2 cellular contexts compared by ENCODE assay signal in the genomic region with DNA sequence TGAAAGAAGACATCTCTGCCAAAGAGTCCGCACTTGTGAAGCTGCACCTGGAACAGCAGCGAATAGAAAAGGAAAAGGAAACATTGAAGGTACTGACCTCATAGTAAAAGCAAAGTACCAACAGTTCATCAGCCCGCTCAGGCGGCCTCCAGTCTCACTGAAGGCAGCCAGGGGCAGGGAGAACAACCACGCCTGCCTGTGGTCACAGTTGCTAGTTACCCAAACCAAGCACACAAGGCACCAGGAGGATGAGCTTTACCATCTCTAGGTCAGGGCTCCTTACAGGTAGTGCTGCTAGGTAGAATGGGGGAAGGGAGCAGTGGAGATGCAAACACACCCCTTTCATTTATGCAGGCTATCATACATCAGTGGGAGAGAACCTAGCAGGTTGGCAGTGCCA.
TF ChIP-seq lines count a peak whose summit lies in the region.

No MANE protein-coding gene starts in this region.

TF ChIP-seq in GM23338, 12 proteins besides CTCF, POLR2A, EP300 and RAD21 (continued from another document):
- no peak for TF ChIP-seq REST (IDR thresholded peaks at IDR 0.05; ENCODE audit: unreplicated experiment)
- TF ChIP-seq STAT1 (IDR thresholded peaks at IDR 0.05; ENCODE audit: unreplicated experiment) = no peak
- TF ChIP-seq, protein P1, sequence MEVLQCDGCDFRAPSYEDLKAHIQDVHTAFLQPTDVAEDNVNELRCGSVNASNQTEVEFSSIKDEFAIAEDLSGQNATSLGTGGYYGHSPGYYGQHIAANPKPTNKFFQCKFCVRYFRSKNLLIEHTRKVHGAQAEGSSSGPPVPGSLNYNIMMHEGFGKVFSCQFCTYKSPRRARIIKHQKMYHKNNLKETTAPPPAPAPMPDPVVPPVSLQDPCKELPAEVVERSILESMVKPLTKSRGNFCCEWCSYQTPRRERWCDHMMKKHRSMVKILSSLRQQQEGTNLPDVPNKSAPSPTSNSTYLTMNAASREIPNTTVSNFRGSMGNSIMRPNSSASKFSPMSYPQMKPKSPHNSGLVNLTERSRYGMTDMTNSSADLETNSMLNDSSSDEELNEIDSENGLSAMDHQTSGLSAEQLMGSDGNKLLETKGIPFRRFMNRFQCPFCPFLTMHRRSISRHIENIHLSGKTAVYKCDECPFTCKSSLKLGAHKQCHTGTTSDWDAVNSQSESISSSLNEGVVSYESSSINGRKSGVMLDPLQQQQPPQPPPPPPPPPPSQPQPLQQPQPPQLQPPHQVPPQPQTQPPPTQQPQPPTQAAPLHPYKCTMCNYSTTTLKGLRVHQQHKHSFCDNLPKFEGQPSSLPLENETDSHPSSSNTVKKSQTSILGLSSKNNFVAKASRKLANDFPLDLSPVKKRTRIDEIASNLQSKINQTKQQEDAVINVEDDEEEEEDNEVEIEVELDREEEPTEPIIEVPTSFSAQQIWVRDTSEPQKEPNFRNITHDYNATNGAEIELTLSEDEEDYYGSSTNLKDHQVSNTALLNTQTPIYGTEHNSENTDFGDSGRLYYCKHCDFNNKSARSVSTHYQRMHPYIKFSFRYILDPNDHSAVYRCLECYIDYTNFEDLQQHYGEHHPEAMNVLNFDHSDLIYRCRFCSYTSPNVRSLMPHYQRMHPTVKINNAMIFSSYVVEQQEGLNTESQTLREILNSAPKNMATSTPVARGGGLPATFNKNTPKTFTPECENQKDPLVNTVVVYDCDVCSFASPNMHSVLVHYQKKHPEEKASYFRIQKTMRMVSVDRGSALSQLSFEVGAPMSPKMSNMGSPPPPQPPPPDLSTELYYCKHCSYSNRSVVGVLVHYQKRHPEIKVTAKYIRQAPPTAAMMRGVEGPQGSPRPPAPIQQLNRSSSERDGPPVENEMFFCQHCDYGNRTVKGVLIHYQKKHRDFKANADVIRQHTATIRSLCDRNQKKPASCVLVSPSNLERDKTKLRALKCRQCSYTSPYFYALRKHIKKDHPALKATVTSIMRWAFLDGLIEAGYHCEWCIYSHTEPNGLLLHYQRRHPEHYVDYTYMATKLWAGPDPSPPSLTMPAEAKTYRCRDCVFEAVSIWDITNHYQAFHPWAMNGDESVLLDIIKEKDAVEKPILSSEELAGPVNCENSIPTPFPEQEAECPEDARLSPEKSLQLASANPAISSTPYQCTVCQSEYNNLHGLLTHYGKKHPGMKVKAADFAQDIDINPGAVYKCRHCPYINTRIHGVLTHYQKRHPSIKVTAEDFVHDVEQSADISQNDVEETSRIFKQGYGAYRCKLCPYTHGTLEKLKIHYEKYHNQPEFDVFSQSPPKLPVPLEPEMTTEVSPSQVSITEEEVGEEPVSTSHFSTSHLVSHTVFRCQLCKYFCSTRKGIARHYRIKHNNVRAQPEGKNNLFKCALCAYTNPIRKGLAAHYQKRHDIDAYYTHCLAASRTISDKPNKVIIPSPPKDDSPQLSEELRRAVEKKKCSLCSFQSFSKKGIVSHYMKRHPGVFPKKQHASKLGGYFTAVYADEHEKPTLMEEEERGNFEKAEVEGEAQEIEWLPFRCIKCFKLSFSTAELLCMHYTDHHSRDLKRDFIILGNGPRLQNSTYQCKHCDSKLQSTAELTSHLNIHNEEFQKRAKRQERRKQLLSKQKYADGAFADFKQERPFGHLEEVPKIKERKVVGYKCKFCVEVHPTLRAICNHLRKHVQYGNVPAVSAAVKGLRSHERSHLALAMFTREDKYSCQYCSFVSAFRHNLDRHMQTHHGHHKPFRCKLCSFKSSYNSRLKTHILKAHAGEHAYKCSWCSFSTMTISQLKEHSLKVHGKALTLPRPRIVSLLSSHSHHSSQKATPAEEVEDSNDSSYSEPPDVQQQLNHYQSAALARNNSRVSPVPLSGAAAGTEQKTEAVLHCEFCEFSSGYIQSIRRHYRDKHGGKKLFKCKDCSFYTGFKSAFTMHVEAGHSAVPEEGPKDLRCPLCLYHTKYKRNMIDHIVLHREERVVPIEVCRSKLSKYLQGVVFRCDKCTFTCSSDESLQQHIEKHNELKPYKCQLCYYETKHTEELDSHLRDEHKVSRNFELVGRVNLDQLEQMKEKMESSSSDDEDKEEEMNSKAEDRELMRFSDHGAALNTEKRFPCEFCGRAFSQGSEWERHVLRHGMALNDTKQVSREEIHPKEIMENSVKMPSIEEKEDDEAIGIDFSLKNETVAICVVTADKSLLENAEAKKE (CRISPR knock-in tag; IDR thresholded peaks at IDR 0.05) = no peak
- no peak for TF ChIP-seq EZH2 (IDR thresholded peaks at IDR 0.05; ENCODE audit: low read depth, unreplicated experiment)
- TF ChIP-seq ZNF331 (CRISPR knock-in tag; IDR thresholded peaks at IDR 0.05; ENCODE audit: low read depth) = no peak
- no peak for TF ChIP-seq NANOG (IDR thresholded peaks at IDR 0.05; ENCODE audit: borderline replicate concordance)
- TF ChIP-seq ETS1 (IDR thresholded peaks at IDR 0.05) = no peak
- TF ChIP-seq EZH2phosphoT487 (IDR thresholded peaks at IDR 0.05; ENCODE audit: unreplicated experiment) = no peak
- no peak for TF ChIP-seq POLR2AphosphoS5 (IDR thresholded peaks at IDR 0.05; ENCODE audit: low read depth)
- no peak for TF ChIP-seq CREB1 (CRISPR knock-in tag; IDR thresholded peaks at IDR 0.05; ENCODE audit: low read depth)

TF ChIP-seq in WTC11, 78 proteins besides CTCF, POLR2A, EP300 and RAD21 (continued from another document):
- TF ChIP-seq, protein P2, sequence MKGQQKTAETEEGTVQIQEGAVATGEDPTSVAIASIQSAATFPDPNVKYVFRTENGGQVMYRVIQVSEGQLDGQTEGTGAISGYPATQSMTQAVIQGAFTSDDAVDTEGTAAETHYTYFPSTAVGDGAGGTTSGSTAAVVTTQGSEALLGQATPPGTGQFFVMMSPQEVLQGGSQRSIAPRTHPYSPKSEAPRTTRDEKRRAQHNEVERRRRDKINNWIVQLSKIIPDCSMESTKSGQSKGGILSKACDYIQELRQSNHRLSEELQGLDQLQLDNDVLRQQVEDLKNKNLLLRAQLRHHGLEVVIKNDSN (CRISPR knock-in tag; IDR thresholded peaks at IDR 0.05) = no peak
- TF ChIP-seq NFATC4 (CRISPR knock-in tag; IDR thresholded peaks at IDR 0.05) (no peak), NR3C1 (CRISPR knock-in tag; conservative IDR thresholded peaks at IDR 0.05; ENCODE audit: low read depth) (no peak), MAX (CRISPR knock-in tag; IDR thresholded peaks at IDR 0.05) (no peak), FOXJ3 (CRISPR knock-in tag; IDR thresholded peaks at IDR 0.05; ENCODE audit: borderline replicate concordance) (no peak), ESRRA (CRISPR knock-in tag; IDR thresholded peaks at IDR 0.05; ENCODE audit: borderline replicate concordance) (no peak), FOXK1 (CRISPR knock-in tag; IDR thresholded peaks at IDR 0.05) (no peak), CBFB (CRISPR knock-in tag; IDR thresholded peaks at IDR 0.05; ENCODE audit: low read depth) (no peak), NR1H2 (CRISPR knock-in tag; IDR thresholded peaks at IDR 0.05) (no peak), KAT7 (CRISPR knock-in tag; IDR thresholded peaks at IDR 0.05; ENCODE audit: borderline replicate concordance) (no peak), RORB (CRISPR knock-in tag; IDR thresholded peaks at IDR 0.05) (no peak)
- TF ChIP-seq, protein P3, sequence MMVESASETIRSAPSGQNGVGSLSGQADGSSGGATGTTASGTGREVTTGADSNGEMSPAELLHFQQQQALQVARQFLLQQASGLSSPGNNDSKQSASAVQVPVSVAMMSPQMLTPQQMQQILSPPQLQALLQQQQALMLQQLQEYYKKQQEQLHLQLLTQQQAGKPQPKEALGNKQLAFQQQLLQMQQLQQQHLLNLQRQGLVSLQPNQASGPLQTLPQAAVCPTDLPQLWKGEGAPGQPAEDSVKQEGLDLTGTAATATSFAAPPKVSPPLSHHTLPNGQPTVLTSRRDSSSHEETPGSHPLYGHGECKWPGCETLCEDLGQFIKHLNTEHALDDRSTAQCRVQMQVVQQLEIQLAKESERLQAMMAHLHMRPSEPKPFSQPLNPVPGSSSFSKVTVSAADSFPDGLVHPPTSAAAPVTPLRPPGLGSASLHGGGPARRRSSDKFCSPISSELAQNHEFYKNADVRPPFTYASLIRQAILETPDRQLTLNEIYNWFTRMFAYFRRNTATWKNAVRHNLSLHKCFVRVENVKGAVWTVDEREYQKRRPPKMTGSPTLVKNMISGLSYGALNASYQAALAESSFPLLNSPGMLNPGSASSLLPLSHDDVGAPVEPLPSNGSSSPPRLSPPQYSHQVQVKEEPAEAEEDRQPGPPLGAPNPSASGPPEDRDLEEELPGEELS (CRISPR knock-in tag; IDR thresholded peaks at IDR 0.05) = no peak
- TF ChIP-seq, protein P4, sequence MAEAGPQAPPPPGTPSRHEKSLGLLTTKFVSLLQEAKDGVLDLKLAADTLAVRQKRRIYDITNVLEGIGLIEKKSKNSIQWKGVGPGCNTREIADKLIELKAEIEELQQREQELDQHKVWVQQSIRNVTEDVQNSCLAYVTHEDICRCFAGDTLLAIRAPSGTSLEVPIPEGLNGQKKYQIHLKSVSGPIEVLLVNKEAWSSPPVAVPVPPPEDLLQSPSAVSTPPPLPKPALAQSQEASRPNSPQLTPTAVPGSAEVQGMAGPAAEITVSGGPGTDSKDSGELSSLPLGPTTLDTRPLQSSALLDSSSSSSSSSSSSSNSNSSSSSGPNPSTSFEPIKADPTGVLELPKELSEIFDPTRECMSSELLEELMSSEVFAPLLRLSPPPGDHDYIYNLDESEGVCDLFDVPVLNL (CRISPR knock-in tag; IDR thresholded peaks at IDR 0.05; ENCODE audit: borderline replicate concordance, low read depth) = no peak
- TF ChIP-seq, protein P5, sequence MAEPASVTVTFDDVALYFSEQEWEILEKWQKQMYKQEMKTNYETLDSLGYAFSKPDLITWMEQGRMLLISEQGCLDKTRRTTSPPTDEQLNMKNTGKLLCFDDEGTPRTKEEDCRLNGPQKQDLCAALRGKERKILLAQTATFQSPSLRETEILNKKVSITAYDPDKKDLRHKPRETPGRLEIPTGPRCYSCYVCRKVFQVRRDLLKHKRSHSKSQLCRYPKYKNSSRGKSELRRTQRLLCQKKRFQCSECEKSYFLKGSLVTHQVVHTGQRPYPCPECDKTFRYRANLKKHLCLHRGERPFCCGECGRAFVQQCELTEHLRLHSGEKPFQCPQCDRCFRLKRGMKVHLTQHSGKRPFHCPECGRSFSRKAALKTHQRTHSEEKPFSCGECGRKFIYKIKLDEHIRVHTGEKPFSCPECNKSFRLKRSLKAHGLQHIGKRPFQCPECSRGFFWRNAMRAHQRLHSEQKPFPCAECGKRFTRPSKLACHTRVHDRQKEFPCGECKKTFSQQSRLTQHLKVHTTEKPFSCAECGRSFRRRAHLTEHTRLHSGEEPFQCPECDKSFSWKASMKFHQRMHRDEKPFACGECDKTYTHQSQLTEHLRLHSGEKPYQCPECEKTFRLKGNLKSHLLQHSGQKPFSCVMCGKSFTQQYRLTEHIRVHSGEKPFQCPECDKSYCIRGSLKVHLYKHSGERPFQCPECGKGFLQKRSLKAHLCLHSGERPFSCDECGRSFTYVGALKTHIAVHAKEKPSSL (CRISPR knock-in tag; conservative IDR thresholded peaks at IDR 0.05) = no peak
- TF ChIP-seq, protein P6, sequence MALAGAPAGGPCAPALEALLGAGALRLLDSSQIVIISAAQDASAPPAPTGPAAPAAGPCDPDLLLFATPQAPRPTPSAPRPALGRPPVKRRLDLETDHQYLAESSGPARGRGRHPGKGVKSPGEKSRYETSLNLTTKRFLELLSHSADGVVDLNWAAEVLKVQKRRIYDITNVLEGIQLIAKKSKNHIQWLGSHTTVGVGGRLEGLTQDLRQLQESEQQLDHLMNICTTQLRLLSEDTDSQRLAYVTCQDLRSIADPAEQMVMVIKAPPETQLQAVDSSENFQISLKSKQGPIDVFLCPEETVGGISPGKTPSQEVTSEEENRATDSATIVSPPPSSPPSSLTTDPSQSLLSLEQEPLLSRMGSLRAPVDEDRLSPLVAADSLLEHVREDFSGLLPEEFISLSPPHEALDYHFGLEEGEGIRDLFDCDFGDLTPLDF (CRISPR knock-in tag; IDR thresholded peaks at IDR 0.05) = no peak
